ENCODE assay signal across 1 cellular context in the genomic region with DNA sequence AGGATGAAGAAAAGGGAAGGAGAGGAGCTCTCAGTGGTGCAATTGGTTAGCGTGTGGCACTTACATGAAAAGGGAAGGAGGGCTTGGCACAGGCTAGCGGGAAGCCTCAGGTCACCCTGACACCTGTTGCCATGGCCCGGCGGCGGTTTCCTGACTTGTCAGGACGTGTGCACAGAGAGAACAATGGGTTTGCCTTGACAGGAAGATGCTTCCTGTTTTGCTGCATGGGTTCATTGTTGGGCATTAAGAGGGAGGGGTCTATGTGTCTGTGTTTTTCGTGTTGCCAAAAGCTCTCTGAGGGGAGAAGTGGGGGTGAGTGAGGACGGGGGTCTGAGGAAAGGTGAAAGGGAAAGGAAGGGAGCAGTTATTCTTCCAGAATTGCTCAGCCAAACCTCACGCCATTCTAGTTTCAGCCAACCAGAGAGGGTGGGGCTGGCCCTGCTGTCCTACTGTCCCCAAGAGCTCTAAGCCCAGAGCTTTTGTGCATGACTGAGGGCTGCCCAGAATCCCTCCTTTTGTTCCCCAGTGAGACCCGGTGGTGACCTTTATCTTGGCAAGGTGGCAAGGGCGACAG.
TF ChIP-seq lines count a peak whose summit lies in the region.

No MANE protein-coding gene starts in this region.

TF ChIP-seq in GM23338, 12 proteins besides CTCF, POLR2A, EP300 and RAD21 (continued from another document):
- TF ChIP-seq, protein P1, sequence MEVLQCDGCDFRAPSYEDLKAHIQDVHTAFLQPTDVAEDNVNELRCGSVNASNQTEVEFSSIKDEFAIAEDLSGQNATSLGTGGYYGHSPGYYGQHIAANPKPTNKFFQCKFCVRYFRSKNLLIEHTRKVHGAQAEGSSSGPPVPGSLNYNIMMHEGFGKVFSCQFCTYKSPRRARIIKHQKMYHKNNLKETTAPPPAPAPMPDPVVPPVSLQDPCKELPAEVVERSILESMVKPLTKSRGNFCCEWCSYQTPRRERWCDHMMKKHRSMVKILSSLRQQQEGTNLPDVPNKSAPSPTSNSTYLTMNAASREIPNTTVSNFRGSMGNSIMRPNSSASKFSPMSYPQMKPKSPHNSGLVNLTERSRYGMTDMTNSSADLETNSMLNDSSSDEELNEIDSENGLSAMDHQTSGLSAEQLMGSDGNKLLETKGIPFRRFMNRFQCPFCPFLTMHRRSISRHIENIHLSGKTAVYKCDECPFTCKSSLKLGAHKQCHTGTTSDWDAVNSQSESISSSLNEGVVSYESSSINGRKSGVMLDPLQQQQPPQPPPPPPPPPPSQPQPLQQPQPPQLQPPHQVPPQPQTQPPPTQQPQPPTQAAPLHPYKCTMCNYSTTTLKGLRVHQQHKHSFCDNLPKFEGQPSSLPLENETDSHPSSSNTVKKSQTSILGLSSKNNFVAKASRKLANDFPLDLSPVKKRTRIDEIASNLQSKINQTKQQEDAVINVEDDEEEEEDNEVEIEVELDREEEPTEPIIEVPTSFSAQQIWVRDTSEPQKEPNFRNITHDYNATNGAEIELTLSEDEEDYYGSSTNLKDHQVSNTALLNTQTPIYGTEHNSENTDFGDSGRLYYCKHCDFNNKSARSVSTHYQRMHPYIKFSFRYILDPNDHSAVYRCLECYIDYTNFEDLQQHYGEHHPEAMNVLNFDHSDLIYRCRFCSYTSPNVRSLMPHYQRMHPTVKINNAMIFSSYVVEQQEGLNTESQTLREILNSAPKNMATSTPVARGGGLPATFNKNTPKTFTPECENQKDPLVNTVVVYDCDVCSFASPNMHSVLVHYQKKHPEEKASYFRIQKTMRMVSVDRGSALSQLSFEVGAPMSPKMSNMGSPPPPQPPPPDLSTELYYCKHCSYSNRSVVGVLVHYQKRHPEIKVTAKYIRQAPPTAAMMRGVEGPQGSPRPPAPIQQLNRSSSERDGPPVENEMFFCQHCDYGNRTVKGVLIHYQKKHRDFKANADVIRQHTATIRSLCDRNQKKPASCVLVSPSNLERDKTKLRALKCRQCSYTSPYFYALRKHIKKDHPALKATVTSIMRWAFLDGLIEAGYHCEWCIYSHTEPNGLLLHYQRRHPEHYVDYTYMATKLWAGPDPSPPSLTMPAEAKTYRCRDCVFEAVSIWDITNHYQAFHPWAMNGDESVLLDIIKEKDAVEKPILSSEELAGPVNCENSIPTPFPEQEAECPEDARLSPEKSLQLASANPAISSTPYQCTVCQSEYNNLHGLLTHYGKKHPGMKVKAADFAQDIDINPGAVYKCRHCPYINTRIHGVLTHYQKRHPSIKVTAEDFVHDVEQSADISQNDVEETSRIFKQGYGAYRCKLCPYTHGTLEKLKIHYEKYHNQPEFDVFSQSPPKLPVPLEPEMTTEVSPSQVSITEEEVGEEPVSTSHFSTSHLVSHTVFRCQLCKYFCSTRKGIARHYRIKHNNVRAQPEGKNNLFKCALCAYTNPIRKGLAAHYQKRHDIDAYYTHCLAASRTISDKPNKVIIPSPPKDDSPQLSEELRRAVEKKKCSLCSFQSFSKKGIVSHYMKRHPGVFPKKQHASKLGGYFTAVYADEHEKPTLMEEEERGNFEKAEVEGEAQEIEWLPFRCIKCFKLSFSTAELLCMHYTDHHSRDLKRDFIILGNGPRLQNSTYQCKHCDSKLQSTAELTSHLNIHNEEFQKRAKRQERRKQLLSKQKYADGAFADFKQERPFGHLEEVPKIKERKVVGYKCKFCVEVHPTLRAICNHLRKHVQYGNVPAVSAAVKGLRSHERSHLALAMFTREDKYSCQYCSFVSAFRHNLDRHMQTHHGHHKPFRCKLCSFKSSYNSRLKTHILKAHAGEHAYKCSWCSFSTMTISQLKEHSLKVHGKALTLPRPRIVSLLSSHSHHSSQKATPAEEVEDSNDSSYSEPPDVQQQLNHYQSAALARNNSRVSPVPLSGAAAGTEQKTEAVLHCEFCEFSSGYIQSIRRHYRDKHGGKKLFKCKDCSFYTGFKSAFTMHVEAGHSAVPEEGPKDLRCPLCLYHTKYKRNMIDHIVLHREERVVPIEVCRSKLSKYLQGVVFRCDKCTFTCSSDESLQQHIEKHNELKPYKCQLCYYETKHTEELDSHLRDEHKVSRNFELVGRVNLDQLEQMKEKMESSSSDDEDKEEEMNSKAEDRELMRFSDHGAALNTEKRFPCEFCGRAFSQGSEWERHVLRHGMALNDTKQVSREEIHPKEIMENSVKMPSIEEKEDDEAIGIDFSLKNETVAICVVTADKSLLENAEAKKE (CRISPR knock-in tag; IDR thresholded peaks at IDR 0.05) = no peak
- TF ChIP-seq STAT1 (IDR thresholded peaks at IDR 0.05; ENCODE audit: unreplicated experiment) (no peak), NANOG (IDR thresholded peaks at IDR 0.05; ENCODE audit: borderline replicate concordance) (no peak), EZH2phosphoT487 (IDR thresholded peaks at IDR 0.05; ENCODE audit: unreplicated experiment) (no peak), ZNF331 (CRISPR knock-in tag; IDR thresholded peaks at IDR 0.05; ENCODE audit: low read depth) (no peak), POLR2AphosphoS5 (IDR thresholded peaks at IDR 0.05; ENCODE audit: low read depth) (no peak)
